1 cellular context compared by ENCODE assay signal in genomic region chr3:43211681-43212080, GRCh38.
TF ChIP-seq lines count a peak whose summit lies in the region.

No MANE protein-coding gene starts in this region.

TF ChIP-seq in H1, 55 proteins besides CTCF, POLR2A, EP300 and RAD21 (continued from another document):
- TF ChIP-seq RFX5 (IDR thresholded peaks at IDR 0.05; ENCODE audit: borderline replicate concordance, low read depth, low read length) (no peak), SP4 (IDR thresholded peaks at IDR 0.05; ENCODE audit: low read length) (no peak), USF2 (IDR thresholded peaks at IDR 0.05; ENCODE audit: low read length) (no peak), ZNF274 (IDR thresholded peaks at IDR 0.05; ENCODE audit: borderline replicate concordance, extremely low read depth, low read length) (no peak), FOSL1 (IDR thresholded peaks at IDR 0.05; ENCODE audit: insufficient read depth, low read depth, low read length) (no peak), TEAD4 (IDR thresholded peaks at IDR 0.05; ENCODE audit: low read depth, low read length) (no peak), CHD7 (IDR thresholded peaks at IDR 0.05; ENCODE audit: insufficient replicate concordance, low read length) (no peak)
